In genomic region chr9:130473009-130473408, GRCh38 we compare ENCODE assay signal across 24 cellular contexts. TPM values are rescaled to one million over a fixed set of nuclear protein-coding genes. Genes with fewer than 3 reads are reported as not detected.
DNase-seq lines count a peak whose midpoint lies in the region; ATAC-seq, FAIRE-seq and TF ChIP-seq lines count a peak whose summit lies in the region.
"Had no signal": no experiment of that assay in that cellular context is flagged by ENCODE, and none has a peak within 500 bp of the region (broad histone marks: within the 10 kb centered on the region; RNA-seq: fewer than 3 reads in every experiment).

No MANE protein-coding gene starts in this region.

- H4K20me1 ChIP-seq in neural progenitor cell (ENCODE audit: low read depth) (peaks cover under 1% of the 10 kb centered on the region), OCI-LY7 (ENCODE audit: insufficient read depth, low read length) (no peaks in the 10 kb centered on the region)

- TF ChIP-seq POLR2A in A549 (IDR thresholded peaks at IDR 0.05; ENCODE audit: low read length) = no peak

- peaks cover 14% of the 10 kb centered on the region for H3K4me1 Mint-ChIP-seq in WTC11
- peaks cover 60% of the 10 kb centered on the region for H3K4me1 Mint-ChIP-seq in neural progenitor cell

- H3K27ac ChIP-seq in A549 (no peak overlapping the region), HUES64 (ENCODE audit: low read depth, low read length) (peak overlapping the region; percentile 1; the same call in 1 of the 2 replicates), neural progenitor cell (no peak overlapping the region), OCI-LY7 (ENCODE audit: low read depth, low read length, poor library complexity, severe bottlenecking) (no peak overlapping the region)
- H3K27ac ChIP-seq: GM23248 had no signal

- H3K4me2 ChIP-seq in A549 = no peak overlapping the region
- peak overlapping the region; percentile 71 for H3K4me2 ChIP-seq in neural progenitor cell
- H3K4me2 ChIP-seq in OCI-LY7 (ENCODE audit: low read length) = no peak overlapping the region

- POLR2A ChIA-PET in A549 (lab: Yijun Ruan, JAX) (no interaction called here), WTC11 (lab: Charles Lee) (no interaction called here), OCI-LY7 (lab: Charles Lee) (no interaction called here)

- no peaks in the 10 kb centered on the region for H3K36me3 ChIP-seq in HUES64 (ENCODE audit: insufficient read depth, low read length)
- no peaks in the 10 kb centered on the region for H3K36me3 ChIP-seq in neural progenitor cell
- no peaks in the 10 kb centered on the region for H3K36me3 ChIP-seq in OCI-LY7 (ENCODE audit: insufficient read depth, low read length)

- FAIRE-seq in A549 (lab: Jason Lieb, UNC) = no peak
- FAIRE-seq: G401.6, GM12891, GM19239, H54, HTR-8/SVneo had no signal

- no peaks in the 10 kb centered on the region for H3K9me2 ChIP-seq in OCI-LY7 (ENCODE audit: insufficient read depth, low read length)

- H3K4me3 Mint-ChIP-seq in WTC11 (no peak overlapping the region), neural progenitor cell (peak overlapping the region; percentile 30)
- H3K4me3 Mint-ChIP-seq: CD4-positive, CD25-positive, alpha-beta regulatory T cell; CD8-positive, alpha-beta memory T cell; HFFc6 had no signal

- 54% methylated on average over 4 of the region's 6 CpGs for WGBS in A549 (ENCODE audit: missing lambda C conversion rate)
- WGBS in HUES64 = 95% methylated on average over 6 of the region's 6 CpGs

- CTCF ChIA-PET in A549 (lab: Yijun Ruan, JAX) = interaction anchor here (0.9 to 17.4 kb wide), 4 partner anchors 12 to 211 kb away, joined by 4 to 453 read pairs (median 32); no protein-coding TSS in a partner anchor
- CTCF ChIA-PET in WTC11 (lab: Charles Lee) = interaction anchor here (1.2 to 3.2 kb wide), 4 partner anchors 10 to 220 kb away, joined by 3 to 12 read pairs (median 10); partner anchors contain the start of gene EXOSC2
- CTCF ChIA-PET in OCI-LY7 (lab: Charles Lee; ENCODE audit: unreplicated experiment) = no interaction called here

- intact Hi-C loops in OCI-LY7 (cut with micrococcal nuclease; ENCODE audit: unreplicated experiment) = no loop called here

- TF ChIP-seq CTCF in A549 (IDR thresholded peaks at IDR 0.05) (no peak), WTC11 (IDR thresholded peaks at IDR 0.05) (no peak), neural progenitor cell (IDR thresholded peaks at IDR 0.05) (no peak), OCI-LY7 (conservative IDR thresholded peaks at IDR 0.05; ENCODE audit: low read length) (no peak)

- H3K4me1 ChIP-seq in A549 (no peaks in the 10 kb centered on the region), HUES64 (ENCODE audit: insufficient read depth, low read length) (peaks cover 19% of the 10 kb centered on the region), neural progenitor cell (peaks cover 52% of the 10 kb centered on the region), OCI-LY7 (ENCODE audit: insufficient read depth, low read length, poor library complexity, severe bottlenecking) (no peaks in the 10 kb centered on the region)
- H3K4me1 ChIP-seq: BE2C had no signal

- H3K79me2 ChIP-seq in neural progenitor cell (ENCODE audit: low read depth) (no peaks in the 10 kb centered on the region), OCI-LY7 (ENCODE audit: insufficient read depth, low read depth, low read length) (no peaks in the 10 kb centered on the region)

- H3K27me3 Mint-ChIP-seq in WTC11 (ENCODE audit: low read depth) (no peaks in the 10 kb centered on the region), neural progenitor cell (ENCODE audit: insufficient read depth, low read depth) (peaks cover 13% of the 10 kb centered on the region)

- TF ChIP-seq EP300 in A549 (IDR thresholded peaks at IDR 0.05) = no peak

- ATAC-seq in A549 = no peak
- ATAC-seq in WTC11 = no peak
- ATAC-seq in HG02870 (IDR thresholded peaks at IDR 0.05; ENCODE audit: unreplicated experiment) = no peak

- H3K36me3 Mint-ChIP-seq in WTC11 (no peaks in the 10 kb centered on the region), neural progenitor cell (no peaks in the 10 kb centered on the region)
- H3K36me3 Mint-ChIP-seq: CD4-positive, CD25-positive, alpha-beta regulatory T cell; CD8-positive, alpha-beta memory T cell had no signal

- no peaks in the 10 kb centered on the region for H3K9me3 ChIP-seq in A549
- no peaks in the 10 kb centered on the region for H3K9me3 ChIP-seq in HUES64 (ENCODE audit: insufficient read depth, low read depth, low read length)
- no peaks in the 10 kb centered on the region for H3K9me3 ChIP-seq in neural progenitor cell (ENCODE audit: low read depth)
- no peaks in the 10 kb centered on the region for H3K9me3 ChIP-seq in OCI-LY7 (ENCODE audit: low read length)
- H3K9me3 ChIP-seq: BE2C had no signal

- H3K4me3 ChIP-seq in A549 (no peak overlapping the region), HUES64 (ENCODE audit: low read length) (no peak overlapping the region), neural progenitor cell (no peak overlapping the region), OCI-LY7 (ENCODE audit: low read depth, low read length, poor library complexity, severe bottlenecking) (no peak overlapping the region)
- H3K4me3 ChIP-seq: GM23248 had no signal

- H3K27ac Mint-ChIP-seq in WTC11 (no peak overlapping the region), neural progenitor cell (no peak overlapping the region)
- H3K27ac Mint-ChIP-seq: CD4-positive, CD25-positive, alpha-beta regulatory T cell; CD8-positive, alpha-beta memory T cell; HFFc6 had no signal

- H3K27me3 ChIP-seq in HUES64 (ENCODE audit: insufficient read depth, low read length) (no peaks in the 10 kb centered on the region), neural progenitor cell (no peaks in the 10 kb centered on the region)
- H3K27me3 ChIP-seq: BE2C had no signal

- H3K9me3 Mint-ChIP-seq in WTC11 (no peaks in the 10 kb centered on the region), neural progenitor cell (no peaks in the 10 kb centered on the region)
- H3K9me3 Mint-ChIP-seq: CD4-positive, CD25-positive, alpha-beta regulatory T cell; CD8-positive, alpha-beta memory T cell; HFFc6 had no signal

- peaks cover 28% of the 10 kb centered on the region for H3F3A ChIP-seq in neural progenitor cell (ENCODE audit: low read depth)

- no peak for TF ChIP-seq RAD21 in A549 (conservative IDR thresholded peaks at IDR 0.05 in 1 of 2, IDR thresholded peaks at IDR 0.05 in 1 of 2)

- no peak overlapping the region for H3K9ac ChIP-seq in HUES64 (ENCODE audit: low read depth, low read length)
- H3K9ac ChIP-seq in neural progenitor cell = no peak overlapping the region
- H3K9ac ChIP-seq: GM23248 had no signal

- DNase-seq in A549 (ENCODE audit: low read depth in 1 of 2, low spot score in 1 of 2) = no peak
- DNase-seq in WTC11 (ENCODE audit: low spot score) = no peak
- DNase-seq in neural progenitor cell (ENCODE audit: low spot score) = no peak
- no peak for DNase-seq in OCI-LY7 (ENCODE audit: low spot score)
- DNase-seq in RPMI8226 = no peak
- DNase-seq: ACHN; BE2C; C1 segment of cervical spinal cord; CD4-positive, CD25-positive, alpha-beta regulatory T cell; CD8-positive, alpha-beta memory T cell; COR-L47; DMS 273 treated with DMSO at 0.1 percent for 48 hours; DMS53; GM23248; HCEC 1CT; HFFc6 had no signal

- no TSS peak for BruUV-seq in OCI-LY7 (replicated peaks; lab: Mats Ljungman, UMichigan)

- H2AFZ ChIP-seq in neural progenitor cell (replicated peaks) (no peak overlapping the region), OCI-LY7 (ENCODE audit: low read length) (no peak overlapping the region)
- H2AFZ ChIP-seq: GM23248 had no signal

TF ChIP-seq in A549, 52 proteins besides CTCF, POLR2A, EP300 and RAD21:
- TF ChIP-seq ZFP36 (IDR thresholded peaks at IDR 0.05; ENCODE audit: borderline replicate concordance, partially characterized antibody) (peak; percentile 64), HOXB13 (CRISPR knock-in tag; IDR thresholded peaks at IDR 0.05; ENCODE audit: low read depth) (no peak), PHF8 (IDR thresholded peaks at IDR 0.05; ENCODE audit: borderline replicate concordance, low read depth) (no peak)

TF ChIP-seq in WTC11, 78 proteins besides CTCF, POLR2A, EP300 and RAD21:
- peak; percentile 63; the same call in 1 of the 2 replicates for TF ChIP-seq GTF2I (CRISPR knock-in tag; conservative IDR thresholded peaks at IDR 0.05)
- no peak for TF ChIP-seq CBFB (CRISPR knock-in tag; IDR thresholded peaks at IDR 0.05; ENCODE audit: low read depth)
TF ChIP-seq in WTC11: peak in this region for 1.

RNA-seq across cellular contexts. Expression of gene ASS1, which starts 28.2 kb away (rescaled TPM):
- polyA plus RNA-seq in A549 (2011; rRNA removed) (32.5 and 36.9 TPM in 2 replicates), A549 (2017; fragmentation: RNase III; extraction: RNeasy Plus Mini Kit Qiagen cat#74134 plus additional on column Dnase treatment) (11.3 to 12.9 TPM (median 11.8 TPM) in 3 replicates)
- polyA plus RNA-seq in A549 (2012; cell fraction: cytosol; rRNA removed) = 13.7 and 16.0 TPM in 2 replicates
- 8.3 and 11.0 TPM in 2 replicates for polyA plus RNA-seq in A549 (2012; cell fraction: nucleus; rRNA removed)
- 17.1 and 24.9 TPM in 2 replicates for polyA minus RNA-seq in A549 (2011; rRNA and poly(A)+ RNA removed)
- 38.1 TPM for polyA plus RNA-seq in HUES64 (2013, experiment 1 of 2)
- polyA plus RNA-seq in HUES64 (2013, experiment 2 of 2) = 36.4 TPM
- total RNA-seq in WTC11 (2021) (71.0 to 95.7 TPM (median 74.2 TPM) in 3 replicates), neural progenitor cell (ENCODE audit: low replicate concordance) (22.5 and 28.9 TPM in 2 replicates), OCI-LY7 (2022) (0.70 and 0.76 TPM in 2 replicates)
- total RNA-seq in OCI-LY7 (2014; rRNA removed; shearing (Covaris generic)) = 13.6 and 16.3 TPM in 2 replicates
- total RNA-seq: A172; CD4-positive, CD25-positive, alpha-beta regulatory T cell had no signal
- polyA plus RNA-seq: CD4-positive, CD25-positive, alpha-beta regulatory T cell; CD8-positive, alpha-beta memory T cell had no signal
